In the genomic region with DNA sequence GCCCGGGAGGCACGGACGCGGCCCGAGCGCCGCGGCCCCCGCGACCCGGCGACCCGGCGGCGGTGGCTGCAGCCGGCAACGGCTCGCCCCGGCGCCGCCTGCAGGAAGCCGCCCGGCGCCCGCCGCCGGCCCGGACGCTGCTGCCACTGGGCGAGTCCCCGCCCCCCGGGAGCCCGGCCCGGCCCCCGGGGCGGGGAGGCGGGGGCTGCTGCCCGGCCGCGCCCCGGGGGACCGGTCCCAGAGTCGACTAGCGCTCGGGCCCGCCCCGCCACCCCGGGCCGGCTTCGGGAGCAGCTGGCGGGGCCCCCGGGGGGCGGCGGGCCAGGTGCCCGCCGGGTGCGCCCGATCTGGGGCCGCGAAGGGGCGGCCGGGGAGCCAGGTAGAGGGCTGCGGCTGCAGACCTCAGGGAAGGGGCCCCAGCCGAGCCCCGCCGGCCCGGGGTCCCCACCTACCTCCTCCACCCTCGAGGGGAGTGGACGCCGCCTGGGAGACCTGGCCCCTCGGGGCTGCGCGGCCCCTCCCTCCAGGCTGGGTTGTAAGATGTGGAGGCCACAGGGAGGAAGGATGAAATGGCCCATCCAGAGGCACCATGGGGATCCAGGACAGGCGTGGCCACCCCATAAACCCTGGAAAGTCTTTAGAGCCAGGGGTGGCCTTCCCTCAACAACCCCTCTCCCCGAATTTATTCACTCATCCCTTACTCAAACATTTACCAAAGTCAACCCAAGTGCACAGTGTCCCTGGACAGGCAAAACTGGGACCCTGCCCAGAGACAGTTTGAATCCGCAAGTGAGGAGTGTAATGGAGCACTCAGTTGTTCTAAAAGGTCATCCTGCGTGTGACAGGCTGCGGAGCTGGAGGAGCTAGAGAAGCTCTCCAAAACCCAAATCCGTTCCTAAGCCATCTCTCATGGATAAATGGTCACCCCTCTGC, we compare ENCODE assay signal across 8 cellular contexts. TPM values are rescaled to one million over a fixed set of nuclear protein-coding genes. Genes with fewer than 3 reads are reported as not detected.
DNase-seq lines count a peak whose midpoint lies in the region; ATAC-seq, FAIRE-seq and TF ChIP-seq lines count a peak whose summit lies in the region.

Gene CDYL2, minus strand, starts transcription at position 148 of the 933 bp plus-strand sequence. CDS start 425 bp downstream, outside the sequence.

- 0 out of 2 replicates have a peak, but pooled peaks have one; percentile 43 for TF ChIP-seq POLR2A in H54 (IDR thresholded peaks at IDR 0.05; ENCODE audit: low read depth, low read length)
- no peak for TF ChIP-seq POLR2A in gastroesophageal sphincter (IDR thresholded peaks at IDR 0.05)

- H3K36me3 Mint-ChIP-seq in activated T-helper 2 cell treated with anti-CD3 and anti-CD28 coated beads, Interferon-gamma antibody, Interleukin-2, Interleukin-4, amounts not matched to agents 10 μg/mL and 5 μg/mL and 100 μg/mL, durations not matched to agents 14 hours and 24 hours and 36 hours (ENCODE audit: low read depth), result peaks cover 23% of the 10 kb centered on the region

- 33 to 40% methylated on average over 3 to 4 of the region's 79 CpGs for WGBS in gastroesophageal sphincter (ENCODE audit: low coverage in 1 of 2), 2 donors
- 4 to 16% methylated on average over 19 to 79 of the region's 79 CpGs for WGBS in pancreas, 2 donors

- FAIRE-seq in H54 (lab: Jason Lieb, UNC), result no peak
- no peak for FAIRE-seq in pancreas (lab: Jason Lieb, UNC)

- H3K27ac Mint-ChIP-seq in activated T-helper 2 cell treated with anti-CD3 and anti-CD28 coated beads, Interferon-gamma antibody, Interleukin-2, Interleukin-4, amounts not matched to agents 10 μg/mL and 5 μg/mL and 100 μg/mL, durations not matched to agents 14 hours and 24 hours and 36 hours, result peak within 1 kb of the TSS; percentile 90

- peak; percentile 59 for ATAC-seq in gastroesophageal sphincter
- ATAC-seq in pancreas, result peak; percentile 80 to 92 (median 85)

- H3K27me3 ChIP-seq in gastroesophageal sphincter, result peaks cover 31% of the 10 kb centered on the region
- no peaks in the 10 kb centered on the region for H3K27me3 ChIP-seq in pancreas

- H3K4me1 Mint-ChIP-seq in activated T-helper 2 cell treated with anti-CD3 and anti-CD28 coated beads, Interferon-gamma antibody, Interleukin-2, Interleukin-4, amounts not matched to agents 10 μg/mL and 5 μg/mL and 100 μg/mL, durations not matched to agents 14 hours and 24 hours and 36 hours (ENCODE audit: low read depth), result peaks cover 44% of the 10 kb centered on the region

- H3K4me3 ChIP-seq in gastroesophageal sphincter (peak within 1 kb of the TSS; percentile 47 to 58), pancreas (peak within 1 kb of the TSS; percentile 39 to 60 (median 51))

- H3K9me3 ChIP-seq in gastroesophageal sphincter (no peaks in the 10 kb centered on the region), pancreas (no peaks in the 10 kb centered on the region)

- no peaks in the 10 kb centered on the region for H3K27me3 Mint-ChIP-seq in activated T-helper 2 cell treated with anti-CD3 and anti-CD28 coated beads, Interferon-gamma antibody, Interleukin-2, Interleukin-4, amounts not matched to agents 10 μg/mL and 5 μg/mL and 100 μg/mL, durations not matched to agents 14 hours and 24 hours and 36 hours (ENCODE audit: low read depth)

- TF ChIP-seq CTCF in gastroesophageal sphincter (IDR thresholded peaks at IDR 0.05), result no peak
- TF ChIP-seq CTCF in pancreas (IDR thresholded peaks at IDR 0.05), result no peak

- H3K27ac ChIP-seq in gastroesophageal sphincter (peak within 1 kb of the TSS in 1 of 4 donors; percentile 40), pancreas (no peak within 1 kb of the TSS)

- no peak for TF ChIP-seq EP300 in gastroesophageal sphincter (IDR thresholded peaks at IDR 0.05)

- intact Hi-C loops in activated T-helper 2 cell treated with anti-CD3 and anti-CD28 coated beads, Interferon-gamma antibody, Interleukin-2, Interleukin-4, amounts not matched to agents 10 μg/mL and 5 μg/mL and 100 μg/mL, durations not matched to agents 14 hours and 24 hours and 36 hours (cut with micrococcal nuclease), result loop anchor here (10.0 kb wide), 1 partner anchor 200 kb away; the partner anchor contains the start of genes CENPN and CMC2
- intact Hi-C loops in pancreas (cut with DNase I), result no loop called here

- H3K9me3 Mint-ChIP-seq in activated T-helper 2 cell treated with anti-CD3 and anti-CD28 coated beads, Interferon-gamma antibody, Interleukin-2, Interleukin-4, amounts not matched to agents 10 μg/mL and 5 μg/mL and 100 μg/mL, durations not matched to agents 14 hours and 24 hours and 36 hours, result no peaks in the 10 kb centered on the region

- H3K36me3 ChIP-seq in gastroesophageal sphincter (no peaks in the 10 kb centered on the region), pancreas (no peaks in the 10 kb centered on the region)

- peak; percentile 23 for DNase-seq in GM04504 (ENCODE audit: low read depth)
- peak; percentile 68 for DNase-seq in H54 (ENCODE audit: insufficient read length, low spot score)
- DNase-seq in NCI-H69 (lab: John Stamatoyannopoulos, UW), result peak; percentile 48
- peak; percentile 52 for DNase-seq in activated T-helper 2 cell treated with anti-CD3 and anti-CD28 coated beads, Interferon-gamma antibody, Interleukin-2, Interleukin-4, amounts not matched to agents 10 μg/mL and 5 μg/mL and 100 μg/mL, durations not matched to agents 14 hours and 24 hours and 36 hours (ENCODE audit: low spot score)
- peak; percentile 27 to 86 (median 44) for DNase-seq in pancreas
- no peak for DNase-seq in NCI-H774 (lab: John Stamatoyannopoulos, UW)
- DNase-seq in Ammon's horn (ENCODE audit: low spot score), result no peak

- peak within 1 kb of the TSS; percentile 94 for H3K4me3 Mint-ChIP-seq in activated T-helper 2 cell treated with anti-CD3 and anti-CD28 coated beads, Interferon-gamma antibody, Interleukin-2, Interleukin-4, amounts not matched to agents 10 μg/mL and 5 μg/mL and 100 μg/mL, durations not matched to agents 14 hours and 24 hours and 36 hours (ENCODE audit: low read depth)

- peaks cover 0 to 12% (median 0%) of the 10 kb centered on the region in 3 donors for H3K4me1 ChIP-seq in gastroesophageal sphincter
- no peaks in the 10 kb centered on the region for H3K4me1 ChIP-seq in pancreas

RNA-seq across cellular contexts. Expression of gene CDYL2, which starts in this region (rescaled TPM):
- 26.2 and 36.8 TPM in 2 replicates for total RNA-seq in activated T-helper 2 cell treated with anti-CD3 and anti-CD28 coated beads, Interferon-gamma antibody, Interleukin-2, Interleukin-4, amounts not matched to agents 10 μg/mL and 5 μg/mL and 100 μg/mL, durations not matched to agents 14 hours and 24 hours and 36 hours
- total RNA-seq in gastroesophageal sphincter (10 to 100 TPM in 1 of 4 donors, 1 to 10 TPM in 2, under 1 TPM in 1; 0.78 to 11.7 (median 3.2) TPM), pancreas (1 to 10 TPM; 2.3 to 7.1 (median 4.6) TPM)
- 1 to 10 TPM in 1 of 2 donors, under 1 TPM in 1; 0.61 to 1.1 TPM for polyA plus RNA-seq in pancreas

Comparison
In these comparisons a context has a peak if more than half of its experiments do, and no peak if none do; other contexts are left out.
1. DNase-seq: peak in GM04504 (single experiment), H54 (single experiment), NCI-H69 (single experiment), activated T-helper 2 cell treated with anti-CD3 and anti-CD28 coated beads, Interferon-gamma antibody, Interleukin-2, Interleukin-4, amounts not matched to agents 10 μg/mL and 5 μg/mL and 100 μg/mL, durations not matched to agents 14 hours and 24 hours and 36 hours (single experiment) and pancreas (6 of 6); none in NCI-H774 (single experiment) and Ammon's horn (single experiment).